ENCODE assay signal across 22 cellular contexts in genomic region chr12:11150832-11151231, GRCh38. TPM values are rescaled to one million over a fixed set of nuclear protein-coding genes. Genes with fewer than 3 reads are reported as not detected.
"Had no signal": no experiment of that assay in that cellular context is flagged by ENCODE, and none has a peak within 500 bp of the region (broad histone marks: within the 10 kb centered on the region; RNA-seq: fewer than 3 reads in every experiment).

No MANE protein-coding gene starts in this region.

- H3K4me1 ChIP-seq: breast epithelium, esophagus muscularis mucosa, foreskin keratinocyte, testis, transverse colon had no signal

- H3K27me3 ChIP-seq: breast epithelium, esophagus muscularis mucosa, foreskin keratinocyte, heart left ventricle, testis, transverse colon had no signal

- H3K9me3 ChIP-seq: esophagus muscularis mucosa, testis had no signal

- ATAC-seq: activated CD8-positive, alpha-beta memory T cell treated with anti-CD3 and anti-CD28 coated beads, Interleukin-2, amount 10 ng/mL, durations not matched to agents 7 days and 5 days; activated CD8-positive, alpha-beta T cell treated with anti-CD3 and anti-CD28 coated beads, Interleukin-2, amount 10 ng/mL, durations not matched to agents 7 days and 5 days; activated naive CD4-positive, alpha-beta T cell treated with anti-CD3 and anti-CD28 coated beads, Interleukin-2, amount 50 U/mL, for 72 hours; foreskin keratinocyte; heart left ventricle; left colon; right cardiac atrium; stimulated activated naive CD8-positive, alpha-beta T cell treated with anti-CD3 and anti-CD28 coated beads, Interleukin-15, Interleukin-2, amounts not matched to agents 100 U/mL and 50 U/mL, for 24 hours had no signal

- H3K27ac ChIP-seq: breast epithelium, esophagus muscularis mucosa, foreskin keratinocyte, heart left ventricle, testis, transverse colon had no signal

- H3K36me3 ChIP-seq: breast epithelium, esophagus muscularis mucosa, transverse colon had no signal

- DNase-seq: activated B cell treated with CpG ODN at 0.5 μM for 24 hours; activated CD8-positive, alpha-beta memory T cell treated with anti-CD3 and anti-CD28 coated beads, Interleukin-2, amount 10 ng/mL, durations not matched to agents 7 days and 5 days; activated CD8-positive, alpha-beta T cell treated with anti-CD3 and anti-CD28 coated beads, Interleukin-2, amount 10 ng/mL, durations not matched to agents 7 days and 5 days; activated naive CD4-positive, alpha-beta T cell; activated T-cell treated with anti-CD3 and anti-CD28 coated beads, Interleukin-2, amount 50 U/mL, for 48 hours; central memory CD4-positive, alpha-beta T cell; foreskin keratinocyte; heart left ventricle; hypothalamus; immature natural killer cell; kidney; left colon; mammary epithelial cell; posterior cingulate gyrus; stimulated activated naive CD8-positive, alpha-beta T cell treated with anti-CD3 and anti-CD28 coated beads, Interleukin-15, Interleukin-2, amounts not matched to agents 100 U/mL and 50 U/mL, for 24 hours; testis; transverse colon had no signal

- H3K4me3 ChIP-seq: breast epithelium, esophagus muscularis mucosa, heart left ventricle, testis, transverse colon had no signal

RNA-seq across cellular contexts. Expression of gene TAS2R30, which starts 16.4 kb away (rescaled TPM):
- polyA plus RNA-seq: foreskin keratinocyte, immature natural killer cell, mammary epithelial cell had no signal

RNA-seq across cellular contexts. Expression of gene TAS2R42, which starts 35.9 kb away (rescaled TPM):
- polyA plus RNA-seq: foreskin keratinocyte, heart left ventricle, immature natural killer cell, liver, mammary epithelial cell, right cardiac atrium had no signal

RNA-seq across cellular contexts. Expression of gene TAS2R43, which starts 58.7 kb away (rescaled TPM):
- polyA plus RNA-seq: foreskin keratinocyte, heart left ventricle, immature natural killer cell, mammary epithelial cell, right cardiac atrium had no signal
